Comparison of ENCODE assay signal across 15 cellular contexts in genomic region chr10:88835910-88836221, GRCh38. TPM values are rescaled to one million over a fixed set of nuclear protein-coding genes. Genes with fewer than 3 reads are reported as not detected.
DNase-seq lines count a peak whose midpoint lies in the region; ATAC-seq and TF ChIP-seq lines count a peak whose summit lies in the region.
"Had no signal": no experiment of that assay in that cellular context is flagged by ENCODE, and none has a peak within 500 bp of the region (broad histone marks: within the 10 kb centered on the region; RNA-seq: fewer than 3 reads in every experiment).

No MANE protein-coding gene starts in this region.

- WGBS in liver, result 9% methylated on average over 2 of the region's 2 CpGs
- 3% methylated on average over 2 of the region's 2 CpGs for whole genome bisulfite sequencing in right lobe of liver (ENCODE audit: insufficient coverage, low coverage, low lambda C conversion rate, missing lambda C conversion rate)

- no peaks in the 10 kb centered on the region for H4K20me1 ChIP-seq in Loucy (ENCODE audit: insufficient read depth, low read length, poor library complexity, severe bottlenecking)

- H3K4me3 ChIP-seq in liver (ENCODE audit: low read depth in 1 of 3, low read length in 3 of 3) (no peak overlapping the region), right lobe of liver (no peak overlapping the region), Loucy (ENCODE audit: low read length, poor library complexity, severe bottlenecking) (no peak overlapping the region), neutrophil (ENCODE audit: low read depth in 1 of 2, low read length in 1 of 2) (peak overlapping the region; percentile 16 to 26)
- H3K4me3 ChIP-seq: lung, SJSA1, tibial artery had no signal

- peak overlapping the region; percentile 3; the same call in 1 of the 2 replicates for H2AFZ ChIP-seq in Loucy (ENCODE audit: low read length)

- no peak overlapping the region for H3K9ac ChIP-seq in liver (ENCODE audit: low read depth in 1 of 2, low read length in 2 of 2)
- H3K9ac ChIP-seq in Loucy (ENCODE audit: low read depth, low read length, poor library complexity, severe bottlenecking), result no peak overlapping the region

- no peak for TF ChIP-seq POLR2A in right lobe of liver (IDR thresholded peaks at IDR 0.05)

- intact Hi-C loops in right lobe of liver (cut with DNase I), result loop anchor here in 1 of 2 donors (10.0 kb wide), 1 partner anchor 99 kb away; no protein-coding TSS in a partner anchor

- DNase-seq in right lobe of liver (no peak), NCI-H2227 treated with DMSO at 0.1 percent for 48 hours (lab: John Stamatoyannopoulos, UW) (no peak)

- no peak overlapping the region for H3K4me2 ChIP-seq in Loucy (ENCODE audit: low read depth, low read length, poor library complexity, severe bottlenecking)

- TF ChIP-seq CTCF in liver (IDR thresholded peaks at IDR 0.05; ENCODE audit: low read depth, low read length, missing input control) (no peak), right lobe of liver (IDR thresholded peaks at IDR 0.05) (no peak), Loucy (conservative IDR thresholded peaks at IDR 0.05; ENCODE audit: low read length) (no peak), neutrophil (IDR thresholded peaks at IDR 0.05) (no peak)

- H3K27me3 ChIP-seq in liver (ENCODE audit: control insufficient read depth in 4 of 4, insufficient read depth in 4 of 4, low read length in 3 of 4), result no peaks in the 10 kb centered on the region
- no peaks in the 10 kb centered on the region for H3K27me3 ChIP-seq in right lobe of liver
- no peaks in the 10 kb centered on the region for H3K27me3 ChIP-seq in Loucy (ENCODE audit: insufficient read depth, low read length, poor library complexity, severe bottlenecking)
- H3K27me3 ChIP-seq in neutrophil, result no peaks in the 10 kb centered on the region
- H3K27me3 ChIP-seq: foreskin keratinocyte, tibial artery had no signal

- H3K4me1 ChIP-seq in liver (ENCODE audit: control insufficient read depth in 4 of 4, insufficient read depth in 4 of 4, low read length in 3 of 4) (peaks cover 4 to 9% (median 6%) of the 10 kb centered on the region in 4 donors), right lobe of liver (peaks cover 0 to 13% (median 3%) of the 10 kb centered on the region in 4 donors), Loucy (ENCODE audit: insufficient read depth, low read length, poor library complexity, severe bottlenecking) (peaks cover 38% of the 10 kb centered on the region), neutrophil (ENCODE audit: control insufficient read depth in 1 of 2, insufficient read depth in 1 of 2, low read depth in 1 of 2, low read length in 1 of 2) (peaks cover 93 to 94% of the 10 kb centered on the region in 2 experiments)
- H3K4me1 ChIP-seq: SJSA1, tibial artery had no signal

- H3K9me3 ChIP-seq in liver (ENCODE audit: control insufficient read depth in 4 of 4, low read length in 3 of 4) (no peaks in the 10 kb centered on the region), right lobe of liver (no peaks in the 10 kb centered on the region), Loucy (ENCODE audit: insufficient read depth, low read depth, low read length) (no peaks in the 10 kb centered on the region), neutrophil (no peaks in the 10 kb centered on the region)
- H3K9me3 ChIP-seq: SJSA1, tibial artery had no signal

- peak in 1 of 2 donors; percentile 33 for TF ChIP-seq RAD21 in liver (IDR thresholded peaks at IDR 0.05)

- H3K9me2 ChIP-seq in Loucy (replicated peaks; ENCODE audit: low read depth, low read length), result no peaks in the 10 kb centered on the region

- H3K36me3 ChIP-seq in liver (ENCODE audit: control insufficient read depth in 4 of 4, insufficient read depth in 3 of 4, low read depth in 1 of 4, low read length in 3 of 4) (no peaks in the 10 kb centered on the region), right lobe of liver (no peaks in the 10 kb centered on the region), Loucy (ENCODE audit: insufficient read depth, low read length) (no peaks in the 10 kb centered on the region), neutrophil (peaks cover 10% of the 10 kb centered on the region)
- H3K36me3 ChIP-seq: SJSA1, tibial artery had no signal

- ATAC-seq in right lobe of liver (no peak), GM21737 (IDR thresholded peaks at IDR 0.05; ENCODE audit: unreplicated experiment) (peak; percentile 12), HG02571 (IDR thresholded peaks at IDR 0.05; ENCODE audit: unreplicated experiment) (no peak), GM19467 (IDR thresholded peaks at IDR 0.05; ENCODE audit: unreplicated experiment) (no peak)

- no peaks in the 10 kb centered on the region for H3K79me2 ChIP-seq in Loucy (ENCODE audit: insufficient read depth, low read length)

- H3K27ac ChIP-seq in liver (ENCODE audit: low read depth in 1 of 2, low read length in 2 of 2) (no peak overlapping the region), right lobe of liver (no peak overlapping the region), neutrophil (peak overlapping the region; percentile 88)
- H3K27ac ChIP-seq: foreskin keratinocyte, SJSA1, tibial artery had no signal

- H3F3A ChIP-seq in Loucy (ENCODE audit: low read depth), result no peaks in the 10 kb centered on the region

TF ChIP-seq in liver, 16 proteins besides CTCF, POLR2A, EP300 and RAD21:
- TF ChIP-seq, protein P1, sequence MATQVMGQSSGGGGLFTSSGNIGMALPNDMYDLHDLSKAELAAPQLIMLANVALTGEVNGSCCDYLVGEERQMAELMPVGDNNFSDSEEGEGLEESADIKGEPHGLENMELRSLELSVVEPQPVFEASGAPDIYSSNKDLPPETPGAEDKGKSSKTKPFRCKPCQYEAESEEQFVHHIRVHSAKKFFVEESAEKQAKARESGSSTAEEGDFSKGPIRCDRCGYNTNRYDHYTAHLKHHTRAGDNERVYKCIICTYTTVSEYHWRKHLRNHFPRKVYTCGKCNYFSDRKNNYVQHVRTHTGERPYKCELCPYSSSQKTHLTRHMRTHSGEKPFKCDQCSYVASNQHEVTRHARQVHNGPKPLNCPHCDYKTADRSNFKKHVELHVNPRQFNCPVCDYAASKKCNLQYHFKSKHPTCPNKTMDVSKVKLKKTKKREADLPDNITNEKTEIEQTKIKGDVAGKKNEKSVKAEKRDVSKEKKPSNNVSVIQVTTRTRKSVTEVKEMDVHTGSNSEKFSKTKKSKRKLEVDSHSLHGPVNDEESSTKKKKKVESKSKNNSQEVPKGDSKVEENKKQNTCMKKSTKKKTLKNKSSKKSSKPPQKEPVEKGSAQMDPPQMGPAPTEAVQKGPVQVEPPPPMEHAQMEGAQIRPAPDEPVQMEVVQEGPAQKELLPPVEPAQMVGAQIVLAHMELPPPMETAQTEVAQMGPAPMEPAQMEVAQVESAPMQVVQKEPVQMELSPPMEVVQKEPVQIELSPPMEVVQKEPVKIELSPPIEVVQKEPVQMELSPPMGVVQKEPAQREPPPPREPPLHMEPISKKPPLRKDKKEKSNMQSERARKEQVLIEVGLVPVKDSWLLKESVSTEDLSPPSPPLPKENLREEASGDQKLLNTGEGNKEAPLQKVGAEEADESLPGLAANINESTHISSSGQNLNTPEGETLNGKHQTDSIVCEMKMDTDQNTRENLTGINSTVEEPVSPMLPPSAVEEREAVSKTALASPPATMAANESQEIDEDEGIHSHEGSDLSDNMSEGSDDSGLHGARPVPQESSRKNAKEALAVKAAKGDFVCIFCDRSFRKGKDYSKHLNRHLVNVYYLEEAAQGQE (IDR thresholded peaks at IDR 0.05), result peak; percentile 32
- TF ChIP-seq YY1 (IDR thresholded peaks at IDR 0.05), result peak; percentile 3
- no peak for TF ChIP-seq ATF3 (IDR thresholded peaks at IDR 0.05)
- TF ChIP-seq EGR1 (IDR thresholded peaks at IDR 0.05; ENCODE audit: low read depth in 2 of 2), result no peak
TF ChIP-seq in liver: peak in this region for 2.

RNA-seq across cellular contexts. Expression of gene ANKRD22, which starts 15.8 kb away (rescaled TPM):
- total RNA-seq in liver (1 to 10 TPM in 1 of 2 donors, under 1 TPM in 1; 0.42 to 1.0 TPM), right lobe of liver (1 to 10 TPM in 2 of 6 experiments, under 1 TPM in 1, not detected in 3; 0.54 to 1.2 (median 1.2) TPM)
- polyA plus RNA-seq in liver, result under 1 TPM; 0.38 to 0.43 TPM
- total RNA-seq: G401, sciatic nerve, SJSA1 had no signal
- polyA plus RNA-seq: AG04450 had no signal

RNA-seq across cellular contexts. Expression of gene LIPM, which starts 33.3 kb away (rescaled TPM):
- total RNA-seq in liver (not detected), right lobe of liver (not detected)
- not detected for polyA plus RNA-seq in liver
- total RNA-seq: G401, lung, sciatic nerve, SJSA1 had no signal
- polyA plus RNA-seq: AG04450, lung had no signal

RNA-seq across cellular contexts. Expression of gene STAMBPL1, which starts 44.2 kb away (rescaled TPM):
- total RNA-seq in liver (1 to 10 TPM; 5.5 to 8.0 TPM), right lobe of liver (1 to 10 TPM in 5 of 6 experiments, under 1 TPM in 1; 0.66 to 8.0 (median 4.2) TPM)
- 1 to 10 TPM; 1.3 to 1.9 TPM for polyA plus RNA-seq in liver
- total RNA-seq: G401 had no signal

Comparison
In these comparisons a context has a peak if more than half of its experiments do, and no peak if none do; other contexts are left out.
1. H3K4me3 ChIP-seq: peak in neutrophil (2 of 2); none in liver (0 of 3), right lobe of liver (0 of 3) and Loucy (single experiment).